Comparison of ENCODE assay signal across 1 cellular context in the genomic region with DNA sequence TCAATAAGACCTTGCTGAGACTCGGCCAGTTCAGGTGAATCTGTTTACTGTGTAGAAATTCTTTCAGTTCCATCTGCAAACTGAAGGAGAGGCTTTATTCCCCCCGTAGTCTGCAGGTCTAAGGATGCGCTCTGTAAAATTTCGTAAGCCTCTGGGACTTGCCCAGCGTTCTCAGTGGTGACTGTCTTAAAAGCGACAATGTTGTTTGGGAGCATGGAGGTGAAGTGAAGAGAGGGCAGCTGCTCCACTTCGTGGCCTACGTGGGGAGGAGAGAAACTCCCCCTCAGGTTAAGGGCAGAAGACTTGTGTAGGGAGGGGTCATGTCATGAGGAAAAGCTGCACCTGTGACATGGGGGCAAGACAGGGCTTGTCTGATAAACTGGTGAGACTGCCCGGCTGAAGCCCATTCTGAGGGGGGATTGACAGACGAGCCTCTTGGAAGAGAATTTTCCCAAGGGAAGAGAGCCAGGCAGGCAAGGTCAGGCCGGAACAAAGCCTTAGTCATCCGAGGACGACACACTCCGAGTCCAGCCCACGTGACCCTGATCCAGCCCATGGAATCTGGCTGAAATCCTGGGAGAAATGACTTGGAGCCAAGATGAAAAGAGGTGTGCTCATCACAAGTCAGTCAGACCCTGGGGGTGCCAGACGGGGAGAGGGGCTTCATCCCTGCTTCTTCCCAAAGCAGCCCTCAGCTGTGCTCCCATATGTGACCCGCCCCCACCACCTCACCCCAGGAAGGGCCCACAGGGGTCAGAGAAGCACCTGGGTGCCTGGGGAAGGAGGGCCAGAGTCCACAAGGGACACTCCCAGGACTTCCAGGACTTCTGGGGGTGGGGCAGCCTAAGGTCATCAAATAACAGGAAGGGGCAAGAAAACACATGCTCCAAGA.
TF ChIP-seq lines count a peak whose summit lies in the region.

No MANE protein-coding gene starts in this region.

TF ChIP-seq in HepG2, 621 proteins besides CTCF, POLR2A, EP300 and RAD21 (continued from another document and continues in another):
- TF ChIP-seq, protein P1, sequence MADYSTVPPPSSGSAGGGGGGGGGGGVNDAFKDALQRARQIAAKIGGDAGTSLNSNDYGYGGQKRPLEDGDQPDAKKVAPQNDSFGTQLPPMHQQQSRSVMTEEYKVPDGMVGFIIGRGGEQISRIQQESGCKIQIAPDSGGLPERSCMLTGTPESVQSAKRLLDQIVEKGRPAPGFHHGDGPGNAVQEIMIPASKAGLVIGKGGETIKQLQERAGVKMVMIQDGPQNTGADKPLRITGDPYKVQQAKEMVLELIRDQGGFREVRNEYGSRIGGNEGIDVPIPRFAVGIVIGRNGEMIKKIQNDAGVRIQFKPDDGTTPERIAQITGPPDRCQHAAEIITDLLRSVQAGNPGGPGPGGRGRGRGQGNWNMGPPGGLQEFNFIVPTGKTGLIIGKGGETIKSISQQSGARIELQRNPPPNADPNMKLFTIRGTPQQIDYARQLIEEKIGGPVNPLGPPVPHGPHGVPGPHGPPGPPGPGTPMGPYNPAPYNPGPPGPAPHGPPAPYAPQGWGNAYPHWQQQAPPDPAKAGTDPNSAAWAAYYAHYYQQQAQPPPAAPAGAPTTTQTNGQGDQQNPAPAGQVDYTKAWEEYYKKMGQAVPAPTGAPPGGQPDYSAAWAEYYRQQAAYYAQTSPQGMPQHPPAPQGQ (CRISPR knock-in tag; IDR thresholded peaks at IDR 0.05; ENCODE audit: borderline replicate concordance): no peak
- TF ChIP-seq, protein P2, sequence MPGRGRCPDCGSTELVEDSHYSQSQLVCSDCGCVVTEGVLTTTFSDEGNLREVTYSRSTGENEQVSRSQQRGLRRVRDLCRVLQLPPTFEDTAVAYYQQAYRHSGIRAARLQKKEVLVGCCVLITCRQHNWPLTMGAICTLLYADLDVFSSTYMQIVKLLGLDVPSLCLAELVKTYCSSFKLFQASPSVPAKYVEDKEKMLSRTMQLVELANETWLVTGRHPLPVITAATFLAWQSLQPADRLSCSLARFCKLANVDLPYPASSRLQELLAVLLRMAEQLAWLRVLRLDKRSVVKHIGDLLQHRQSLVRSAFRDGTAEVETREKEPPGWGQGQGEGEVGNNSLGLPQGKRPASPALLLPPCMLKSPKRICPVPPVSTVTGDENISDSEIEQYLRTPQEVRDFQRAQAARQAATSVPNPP (CRISPR knock-in tag; IDR thresholded peaks at IDR 0.05): no peak
- TF ChIP-seq ERF (CRISPR knock-in tag; IDR thresholded peaks at IDR 0.05) (peak; percentile 81), DMAP1 (CRISPR knock-in tag; IDR thresholded peaks at IDR 0.05) (peak; percentile 62; the same call in 1 of the 2 replicates), ZMYM2 (CRISPR knock-in tag; IDR thresholded peaks at IDR 0.05) (peak; percentile 38; the same call in 1 of the 2 replicates), BCL6 (CRISPR knock-in tag; IDR thresholded peaks at IDR 0.05) (peak; percentile 67), CHD2 (IDR thresholded peaks at IDR 0.05; ENCODE audit: low read depth, low read length) (no peak), ZNF432 (CRISPR knock-in tag; IDR thresholded peaks at IDR 0.05; ENCODE audit: borderline replicate concordance) (no peak), RCOR2 (CRISPR knock-in tag; IDR thresholded peaks at IDR 0.05) (peak; percentile 46; the same call in 1 of the 2 replicates), ZBTB21 (CRISPR knock-in tag; IDR thresholded peaks at IDR 0.05) (no peak), SOX6 (IDR thresholded peaks at IDR 0.05) (no peak), SOX6 (CRISPR knock-in tag; IDR thresholded peaks at IDR 0.05) (peak; percentile 84), PAWR (CRISPR knock-in tag; IDR thresholded peaks at IDR 0.05; ENCODE audit: borderline replicate concordance) (no peak), ZBTB3 (CRISPR knock-in tag; IDR thresholded peaks at IDR 0.05; ENCODE audit: borderline replicate concordance, low read depth) (no peak; the same call in 1 of the 2 replicates), CREM (IDR thresholded peaks at IDR 0.05) (0 out of 2 replicates have a peak, but pooled peaks have one; percentile 7), CREM (CRISPR knock-in tag; IDR thresholded peaks at IDR 0.05) (no peak), CCDC6 (CRISPR knock-in tag; IDR thresholded peaks at IDR 0.05) (peak; percentile 28; the same call in 1 of the 2 replicates), ZNF20 (CRISPR knock-in tag; IDR thresholded peaks at IDR 0.05) (no peak), ZNF598 (CRISPR knock-in tag; IDR thresholded peaks at IDR 0.05; ENCODE audit: borderline replicate concordance) (peak; percentile 27; the same call in 1 of the 2 replicates), TOPORS (CRISPR knock-in tag; IDR thresholded peaks at IDR 0.05) (no peak), THAP11 (CRISPR knock-in tag; IDR thresholded peaks at IDR 0.05) (peak; percentile 56), SMARCE1 (IDR thresholded peaks at IDR 0.05; ENCODE audit: borderline replicate concordance) (no peak), ZNF616 (CRISPR knock-in tag; IDR thresholded peaks at IDR 0.05; ENCODE audit: low read depth) (no peak), MXD4 (CRISPR knock-in tag; IDR thresholded peaks at IDR 0.05) (peak; percentile 74), ZNF639 (CRISPR knock-in tag; conservative IDR thresholded peaks at IDR 0.05) (no peak), PBX3 (CRISPR knock-in tag; IDR thresholded peaks at IDR 0.05; ENCODE audit: borderline replicate concordance) (no peak), ZNF652 (CRISPR knock-in tag; IDR thresholded peaks at IDR 0.05; ENCODE audit: borderline replicate concordance, low read depth) (no peak), ZBTB20 (CRISPR knock-in tag; IDR thresholded peaks at IDR 0.05; ENCODE audit: borderline replicate concordance, low read depth) (no peak), TRAFD1 (CRISPR knock-in tag; IDR thresholded peaks at IDR 0.05; ENCODE audit: borderline replicate concordance) (peak; percentile 43; the same call in 1 of the 2 replicates)
- TF ChIP-seq, protein P3, sequence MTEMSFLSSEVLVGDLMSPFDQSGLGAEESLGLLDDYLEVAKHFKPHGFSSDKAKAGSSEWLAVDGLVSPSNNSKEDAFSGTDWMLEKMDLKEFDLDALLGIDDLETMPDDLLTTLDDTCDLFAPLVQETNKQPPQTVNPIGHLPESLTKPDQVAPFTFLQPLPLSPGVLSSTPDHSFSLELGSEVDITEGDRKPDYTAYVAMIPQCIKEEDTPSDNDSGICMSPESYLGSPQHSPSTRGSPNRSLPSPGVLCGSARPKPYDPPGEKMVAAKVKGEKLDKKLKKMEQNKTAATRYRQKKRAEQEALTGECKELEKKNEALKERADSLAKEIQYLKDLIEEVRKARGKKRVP (CRISPR knock-in tag; IDR thresholded peaks at IDR 0.05): no peak
- TF ChIP-seq, protein P4, sequence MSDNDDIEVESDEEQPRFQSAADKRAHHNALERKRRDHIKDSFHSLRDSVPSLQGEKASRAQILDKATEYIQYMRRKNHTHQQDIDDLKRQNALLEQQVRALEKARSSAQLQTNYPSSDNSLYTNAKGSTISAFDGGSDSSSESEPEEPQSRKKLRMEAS (IDR thresholded peaks at IDR 0.05): peak; percentile 82
- TF ChIP-seq, protein P5, sequence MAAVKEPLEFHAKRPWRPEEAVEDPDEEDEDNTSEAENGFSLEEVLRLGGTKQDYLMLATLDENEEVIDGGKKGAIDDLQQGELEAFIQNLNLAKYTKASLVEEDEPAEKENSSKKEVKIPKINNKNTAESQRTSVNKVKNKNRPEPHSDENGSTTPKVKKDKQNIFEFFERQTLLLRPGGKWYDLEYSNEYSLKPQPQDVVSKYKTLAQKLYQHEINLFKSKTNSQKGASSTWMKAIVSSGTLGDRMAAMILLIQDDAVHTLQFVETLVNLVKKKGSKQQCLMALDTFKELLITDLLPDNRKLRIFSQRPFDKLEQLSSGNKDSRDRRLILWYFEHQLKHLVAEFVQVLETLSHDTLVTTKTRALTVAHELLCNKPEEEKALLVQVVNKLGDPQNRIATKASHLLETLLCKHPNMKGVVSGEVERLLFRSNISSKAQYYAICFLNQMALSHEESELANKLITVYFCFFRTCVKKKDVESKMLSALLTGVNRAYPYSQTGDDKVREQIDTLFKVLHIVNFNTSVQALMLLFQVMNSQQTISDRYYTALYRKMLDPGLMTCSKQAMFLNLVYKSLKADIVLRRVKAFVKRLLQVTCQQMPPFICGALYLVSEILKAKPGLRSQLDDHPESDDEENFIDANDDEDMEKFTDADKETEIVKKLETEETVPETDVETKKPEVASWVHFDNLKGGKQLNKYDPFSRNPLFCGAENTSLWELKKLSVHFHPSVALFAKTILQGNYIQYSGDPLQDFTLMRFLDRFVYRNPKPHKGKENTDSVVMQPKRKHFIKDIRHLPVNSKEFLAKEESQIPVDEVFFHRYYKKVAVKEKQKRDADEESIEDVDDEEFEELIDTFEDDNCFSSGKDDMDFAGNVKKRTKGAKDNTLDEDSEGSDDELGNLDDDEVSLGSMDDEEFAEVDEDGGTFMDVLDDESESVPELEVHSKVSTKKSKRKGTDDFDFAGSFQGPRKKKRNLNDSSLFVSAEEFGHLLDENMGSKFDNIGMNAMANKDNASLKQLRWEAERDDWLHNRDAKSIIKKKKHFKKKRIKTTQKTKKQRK (IDR thresholded peaks at IDR 0.05; ENCODE audit: low read length): no peak
- TF ChIP-seq, protein P6, sequence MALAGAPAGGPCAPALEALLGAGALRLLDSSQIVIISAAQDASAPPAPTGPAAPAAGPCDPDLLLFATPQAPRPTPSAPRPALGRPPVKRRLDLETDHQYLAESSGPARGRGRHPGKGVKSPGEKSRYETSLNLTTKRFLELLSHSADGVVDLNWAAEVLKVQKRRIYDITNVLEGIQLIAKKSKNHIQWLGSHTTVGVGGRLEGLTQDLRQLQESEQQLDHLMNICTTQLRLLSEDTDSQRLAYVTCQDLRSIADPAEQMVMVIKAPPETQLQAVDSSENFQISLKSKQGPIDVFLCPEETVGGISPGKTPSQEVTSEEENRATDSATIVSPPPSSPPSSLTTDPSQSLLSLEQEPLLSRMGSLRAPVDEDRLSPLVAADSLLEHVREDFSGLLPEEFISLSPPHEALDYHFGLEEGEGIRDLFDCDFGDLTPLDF (CRISPR knock-in tag; IDR thresholded peaks at IDR 0.05): no peak
- TF ChIP-seq, protein P7, sequence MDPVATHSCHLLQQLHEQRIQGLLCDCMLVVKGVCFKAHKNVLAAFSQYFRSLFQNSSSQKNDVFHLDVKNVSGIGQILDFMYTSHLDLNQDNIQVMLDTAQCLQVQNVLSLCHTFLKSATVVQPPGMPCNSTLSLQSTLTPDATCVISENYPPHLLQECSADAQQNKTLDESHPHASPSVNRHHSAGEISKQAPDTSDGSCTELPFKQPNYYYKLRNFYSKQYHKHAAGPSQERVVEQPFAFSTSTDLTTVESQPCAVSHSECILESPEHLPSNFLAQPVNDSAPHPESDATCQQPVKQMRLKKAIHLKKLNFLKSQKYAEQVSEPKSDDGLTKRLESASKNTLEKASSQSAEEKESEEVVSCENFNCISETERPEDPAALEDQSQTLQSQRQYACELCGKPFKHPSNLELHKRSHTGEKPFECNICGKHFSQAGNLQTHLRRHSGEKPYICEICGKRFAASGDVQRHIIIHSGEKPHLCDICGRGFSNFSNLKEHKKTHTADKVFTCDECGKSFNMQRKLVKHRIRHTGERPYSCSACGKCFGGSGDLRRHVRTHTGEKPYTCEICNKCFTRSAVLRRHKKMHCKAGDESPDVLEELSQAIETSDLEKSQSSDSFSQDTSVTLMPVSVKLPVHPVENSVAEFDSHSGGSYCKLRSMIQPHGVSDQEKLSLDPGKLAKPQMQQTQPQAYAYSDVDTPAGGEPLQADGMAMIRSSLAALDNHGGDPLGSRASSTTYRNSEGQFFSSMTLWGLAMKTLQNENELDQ (CRISPR knock-in tag; IDR thresholded peaks at IDR 0.05; ENCODE audit: borderline replicate concordance): no peak
- TF ChIP-seq, protein P8, sequence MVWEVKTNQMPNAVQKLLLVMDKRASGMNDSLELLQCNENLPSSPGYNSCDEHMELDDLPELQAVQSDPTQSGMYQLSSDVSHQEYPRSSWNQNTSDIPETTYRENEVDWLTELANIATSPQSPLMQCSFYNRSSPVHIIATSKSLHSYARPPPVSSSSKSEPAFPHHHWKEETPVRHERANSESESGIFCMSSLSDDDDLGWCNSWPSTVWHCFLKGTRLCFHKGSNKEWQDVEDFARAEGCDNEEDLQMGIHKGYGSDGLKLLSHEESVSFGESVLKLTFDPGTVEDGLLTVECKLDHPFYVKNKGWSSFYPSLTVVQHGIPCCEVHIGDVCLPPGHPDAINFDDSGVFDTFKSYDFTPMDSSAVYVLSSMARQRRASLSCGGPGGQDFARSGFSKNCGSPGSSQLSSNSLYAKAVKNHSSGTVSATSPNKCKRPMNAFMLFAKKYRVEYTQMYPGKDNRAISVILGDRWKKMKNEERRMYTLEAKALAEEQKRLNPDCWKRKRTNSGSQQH (CRISPR knock-in tag; IDR thresholded peaks at IDR 0.05; ENCODE audit: low read depth): no peak
- TF ChIP-seq, protein P9, sequence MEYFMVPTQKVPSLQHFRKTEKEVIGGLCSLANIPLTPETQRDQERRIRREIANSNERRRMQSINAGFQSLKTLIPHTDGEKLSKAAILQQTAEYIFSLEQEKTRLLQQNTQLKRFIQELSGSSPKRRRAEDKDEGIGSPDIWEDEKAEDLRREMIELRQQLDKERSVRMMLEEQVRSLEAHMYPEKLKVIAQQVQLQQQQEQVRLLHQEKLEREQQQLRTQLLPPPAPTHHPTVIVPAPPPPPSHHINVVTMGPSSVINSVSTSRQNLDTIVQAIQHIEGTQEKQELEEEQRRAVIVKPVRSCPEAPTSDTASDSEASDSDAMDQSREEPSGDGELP (IDR thresholded peaks at IDR 0.05; ENCODE audit: borderline replicate concordance, low read depth): peak; percentile 31; the same call in 1 of the 2 replicates
